Comparison of ENCODE assay signal across 13 cellular contexts in the genomic region with DNA sequence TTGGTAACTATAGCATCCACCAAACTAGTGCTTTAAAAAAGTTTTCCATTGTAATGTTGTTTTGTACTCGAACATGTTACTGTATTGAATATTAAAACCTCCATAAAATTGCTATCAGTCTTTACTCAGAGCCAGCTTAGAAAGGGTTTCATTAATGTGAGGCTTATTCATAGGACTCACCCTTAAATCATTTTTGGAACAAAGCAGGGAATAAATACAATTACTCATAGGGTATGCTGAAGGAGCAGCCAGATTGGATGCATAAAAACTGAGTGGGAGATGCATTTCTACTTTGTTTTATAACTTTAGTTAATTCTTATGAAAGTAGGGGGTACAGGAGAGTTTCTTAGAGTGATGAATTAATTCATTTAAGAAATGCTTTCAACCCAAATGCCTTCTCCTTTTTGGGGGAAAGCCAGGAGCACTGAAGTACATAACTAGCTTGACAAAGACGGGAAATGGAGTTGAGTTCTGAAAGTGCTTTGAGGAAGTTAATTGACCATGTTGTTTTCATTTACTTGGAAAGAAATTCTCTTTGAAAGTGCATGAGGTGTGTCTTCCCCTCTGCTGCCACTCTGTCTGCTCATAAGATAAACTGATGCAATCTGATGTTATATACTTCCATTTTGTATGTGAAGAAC.
DNase-seq lines count a peak whose midpoint lies in the region; ATAC-seq, FAIRE-seq and TF ChIP-seq lines count a peak whose summit lies in the region.
"Had no signal": no experiment of that assay in that cellular context is flagged by ENCODE, and none has a peak within 500 bp of the region (broad histone marks: within the 10 kb centered on the region; RNA-seq: fewer than 3 reads in every experiment).

No MANE protein-coding gene starts in this region.

- H3K27ac ChIP-seq in astrocyte (ENCODE audit: low read depth, low read length), result no peak overlapping the region
- no peak overlapping the region for H3K27ac ChIP-seq in CD4-positive, alpha-beta T cell (ENCODE audit: low read depth, low read length)
- H3K27ac ChIP-seq: brain microvascular endothelial cell had no signal

- H3K27me3 Mint-ChIP-seq in astrocyte (ENCODE audit: low read depth, unreplicated experiment), result no peaks in the 10 kb centered on the region
- no peaks in the 10 kb centered on the region for H3K27me3 Mint-ChIP-seq in CD4-positive, alpha-beta T cell
- H3K27me3 Mint-ChIP-seq in immature natural killer cell (ENCODE audit: low read depth in 3 of 3), result peaks cover 0 to 5% (median 3%) of the 10 kb centered on the region in 3 donors

- H3K36me3 Mint-ChIP-seq in astrocyte (ENCODE audit: low read depth, unreplicated experiment), result no peaks in the 10 kb centered on the region
- H3K36me3 Mint-ChIP-seq in CD4-positive, alpha-beta T cell (ENCODE audit: low read depth), result no peaks in the 10 kb centered on the region
- H3K36me3 Mint-ChIP-seq in immature natural killer cell, result no peaks in the 10 kb centered on the region

- H2AFZ ChIP-seq in astrocyte (ENCODE audit: low read depth, low read length), result peak overlapping the region; percentile 18

- POLR2A ChIA-PET in CD4-positive, alpha-beta T cell (lab: Charles Lee), result no interaction called here

- H3K36me3 ChIP-seq in astrocyte (ENCODE audit: insufficient read depth, low read length), result no peaks in the 10 kb centered on the region
- H3K36me3 ChIP-seq: brain microvascular endothelial cell had no signal

- no peaks in the 10 kb centered on the region for H3K79me2 ChIP-seq in astrocyte (ENCODE audit: insufficient read depth, low read length)

- no peaks in the 10 kb centered on the region for H4K20me1 ChIP-seq in astrocyte (ENCODE audit: insufficient read depth, low read length)

- H3K4me1 ChIP-seq in astrocyte (ENCODE audit: insufficient read depth, low read length), result peaks cover 4% of the 10 kb centered on the region

- H3K9me3 Mint-ChIP-seq in astrocyte (ENCODE audit: unreplicated experiment) (no peaks in the 10 kb centered on the region), immature natural killer cell (no peaks in the 10 kb centered on the region)
- no peaks in the 10 kb centered on the region for H3K9me3 Mint-ChIP-seq in CD4-positive, alpha-beta T cell

- DNase-seq in CD1c-positive myeloid dendritic cell (ENCODE audit: extremely low spot score) (peak; percentile 77), astrocyte (ENCODE audit: low read depth) (peak; percentile 39), midbrain (lab: John Stamatoyannopoulos, UW) (peak; percentile 37), NCI-H1436 (lab: John Stamatoyannopoulos, UW) (no peak), immature natural killer cell (no peak), H4 (ENCODE audit: low spot score) (no peak)
- DNase-seq in CD4-positive, alpha-beta T cell, result no peak
- DNase-seq: brain microvascular endothelial cell, Calu3, head of caudate nucleus, KG1, occipital lobe had no signal

- H3K4me3 Mint-ChIP-seq in astrocyte (ENCODE audit: unreplicated experiment) (no peak overlapping the region), immature natural killer cell (no peak overlapping the region)
- no peak overlapping the region for H3K4me3 Mint-ChIP-seq in CD4-positive, alpha-beta T cell

- FAIRE-seq in astrocyte (lab: Jason Lieb, UNC), result no peak

- no peak for TF ChIP-seq CTCF in astrocyte (IDR thresholded peaks at IDR 0.05; ENCODE audit: insufficient read depth, low read depth, low read length)
- no peak for TF ChIP-seq CTCF in CD4-positive, alpha-beta T cell (IDR thresholded peaks at IDR 0.05)

- no peak overlapping the region for H3K27ac Mint-ChIP-seq in astrocyte (ENCODE audit: unreplicated experiment)
- H3K27ac Mint-ChIP-seq in CD4-positive, alpha-beta T cell, result no peak overlapping the region
- no peak overlapping the region for H3K27ac Mint-ChIP-seq in immature natural killer cell

- no peaks in the 10 kb centered on the region for H3K27me3 ChIP-seq in astrocyte (ENCODE audit: insufficient read depth, low read length)
- no peaks in the 10 kb centered on the region for H3K27me3 ChIP-seq in CD4-positive, alpha-beta T cell (ENCODE audit: control insufficient read depth, insufficient read depth, low read length)
- H3K27me3 ChIP-seq: brain microvascular endothelial cell had no signal

- no peak overlapping the region for H3K9ac ChIP-seq in astrocyte (ENCODE audit: low read length)

- peak; percentile 71 for ATAC-seq in HG03342 (IDR thresholded peaks at IDR 0.05; ENCODE audit: unreplicated experiment)
- no peak for ATAC-seq in CD4-positive, alpha-beta T cell (ENCODE audit: poor library complexity)

- no peaks in the 10 kb centered on the region for H3K4me1 Mint-ChIP-seq in astrocyte (ENCODE audit: low read depth, unreplicated experiment)
- H3K4me1 Mint-ChIP-seq in CD4-positive, alpha-beta T cell (ENCODE audit: low read depth), result no peaks in the 10 kb centered on the region
- no peaks in the 10 kb centered on the region for H3K4me1 Mint-ChIP-seq in immature natural killer cell

- no peak overlapping the region for H3K4me3 ChIP-seq in astrocyte (ENCODE audit: insufficient read depth, low read depth, low read length)

- no peaks in the 10 kb centered on the region for H3K9me3 ChIP-seq in astrocyte (ENCODE audit: insufficient read depth, low read depth, low read length)
- no peaks in the 10 kb centered on the region for H3K9me3 ChIP-seq in CD4-positive, alpha-beta T cell (ENCODE audit: control insufficient read depth, low read length)

- CTCF ChIA-PET in CD4-positive, alpha-beta T cell (lab: Charles Lee), result no interaction called here

- intact Hi-C loops in CD4-positive, alpha-beta T cell (cut with DNase I, micrococcal nuclease), result no loop called here

- peak overlapping the region; percentile 38 for H3K4me2 ChIP-seq in astrocyte (ENCODE audit: low read length)

Comparison
In these comparisons a context has a peak if more than half of its experiments do, and no peak if none do; other contexts are left out.
1. DNase-seq: peak in CD1c-positive myeloid dendritic cell (single experiment), astrocyte (single experiment) and midbrain (single experiment); none in CD4-positive, alpha-beta T cell (0 of 10), NCI-H1436 (single experiment), immature natural killer cell (0 of 3) and H4 (single experiment).